Comparison of ENCODE assay signal across 10 cellular contexts in genomic region chr18:80253871-80254492, GRCh38. TPM values are rescaled to one million over a fixed set of nuclear protein-coding genes. Genes with fewer than 3 reads are reported as not detected.
DNase-seq lines count a peak whose midpoint lies in the region; ATAC-seq and TF ChIP-seq lines count a peak whose summit lies in the region.
"Had no signal": no experiment of that assay in that cellular context is flagged by ENCODE, and none has a peak within 500 bp of the region (broad histone marks: within the 10 kb centered on the region; RNA-seq: fewer than 3 reads in every experiment).

No MANE protein-coding gene starts in this region.

- ATAC-seq in activated T-cell treated with anti-CD3 and anti-CD28 coated beads, Interleukin-2, amount 50 U/mL, for 4 hours = peak; percentile 71 to 79
- ATAC-seq in lung (ENCODE audit: insufficient read depth, low FRiP score) (no peak), HG03025 (IDR thresholded peaks at IDR 0.05; ENCODE audit: low FRiP score, unreplicated experiment) (no peak), GM18511 (IDR thresholded peaks at IDR 0.05; ENCODE audit: unreplicated experiment) (no peak)

- H3K4me3 Mint-ChIP-seq in activated T-cell treated with anti-CD3 and anti-CD28 coated beads, Interleukin-2, amount 50 U/mL, for 4 hours = no peak overlapping the region

- no peaks in the 10 kb centered on the region for H3K9me3 ChIP-seq in BE2C
- no peaks in the 10 kb centered on the region for H3K9me3 ChIP-seq in lung (ENCODE audit: control insufficient read depth in 2 of 2, insufficient read depth in 1 of 2, low read length in 1 of 2)
- H3K9me3 ChIP-seq: tibial artery had no signal

- no peak overlapping the region for H3K4me3 ChIP-seq in BE2C (ENCODE audit: low read depth, low read length)
- H3K4me3 ChIP-seq in lung = no peak overlapping the region
- H3K4me3 ChIP-seq: tibial artery had no signal

- H3K9me3 Mint-ChIP-seq in activated T-cell treated with anti-CD3 and anti-CD28 coated beads, Interleukin-2, amount 50 U/mL, for 4 hours = no peaks in the 10 kb centered on the region

- H3K36me3 ChIP-seq in BE2C (no peaks in the 10 kb centered on the region), lung (ENCODE audit: control insufficient read depth in 2 of 2, insufficient read depth in 2 of 2, low read length in 2 of 2) (no peaks in the 10 kb centered on the region)
- H3K36me3 ChIP-seq: tibial artery had no signal

- H3K27ac ChIP-seq in lung (ENCODE audit: low read depth in 1 of 2, low read length in 1 of 2) = no peak overlapping the region
- H3K27ac ChIP-seq: tibial artery had no signal

- WGBS in lung, 2 donors = 72 to 76% methylated on average over 8 of the region's 8 CpGs

- peak; percentile 25 for DNase-seq in BE2C
- DNase-seq in HEK293T (ENCODE audit: extremely low spot score) = peak; percentile 23
- no peak for DNase-seq in activated T-cell treated with anti-CD3 and anti-CD28 coated beads, Interleukin-2, amount 50 U/mL, for 4 hours
- DNase-seq in lung (ENCODE audit: low spot score) = peak; percentile 27
- no peak for DNase-seq in Ammon's horn (ENCODE audit: low spot score)
- no peak for DNase-seq in mesenteric fat pad (ENCODE audit: low spot score)
- DNase-seq: NCI-H524, tibial artery had no signal

- H3K27me3 Mint-ChIP-seq in activated T-cell treated with anti-CD3 and anti-CD28 coated beads, Interleukin-2, amount 50 U/mL, for 4 hours (ENCODE audit: low read depth) = peaks cover 8% of the 10 kb centered on the region

- POLR2A ChIA-PET in HEK293T (lab: Yijun Ruan, JAX) = no interaction called here

- CTCF ChIA-PET in HEK293T (lab: Yijun Ruan, JAX) = no interaction called here

- H3K27me3 ChIP-seq in BE2C (no peaks in the 10 kb centered on the region), lung (ENCODE audit: control insufficient read depth, insufficient read depth) (no peaks in the 10 kb centered on the region)
- H3K27me3 ChIP-seq: tibial artery had no signal

- H3K36me3 Mint-ChIP-seq in activated T-cell treated with anti-CD3 and anti-CD28 coated beads, Interleukin-2, amount 50 U/mL, for 4 hours (ENCODE audit: insufficient read depth) = no peaks in the 10 kb centered on the region

- H3K4me1 ChIP-seq in BE2C = no peaks in the 10 kb centered on the region
- no peaks in the 10 kb centered on the region for H3K4me1 ChIP-seq in lung (ENCODE audit: control insufficient read depth in 2 of 2, insufficient read depth in 2 of 2, low read length in 2 of 2)
- H3K4me1 ChIP-seq: tibial artery had no signal

- TF ChIP-seq CTCF in BE2C (IDR thresholded peaks at IDR 0.05; ENCODE audit: low read depth, low read length) (no peak), lung (IDR thresholded peaks at IDR 0.05; ENCODE audit: control extremely low read depth, extremely low read depth) (no peak)

- no peaks in the 10 kb centered on the region for H3K4me1 Mint-ChIP-seq in activated T-cell treated with anti-CD3 and anti-CD28 coated beads, Interleukin-2, amount 50 U/mL, for 4 hours (ENCODE audit: low read depth)

TF ChIP-seq in HEK293T, 16 proteins besides CTCF, POLR2A, EP300 and RAD21:
- TF ChIP-seq ELF4 (IDR thresholded peaks at IDR 0.05) (no peak), LEF1 (IDR thresholded peaks at IDR 0.05; ENCODE audit: borderline replicate concordance) (no peak), CTBP1 (IDR thresholded peaks at IDR 0.05; ENCODE audit: borderline replicate concordance) (no peak), L3MBTL2 (conservative IDR thresholded peaks at IDR 0.05) (no peak), SP1 (IDR thresholded peaks at IDR 0.05) (no peak), HDGF (IDR thresholded peaks at IDR 0.05; ENCODE audit: borderline replicate concordance) (no peak), NFRKB (IDR thresholded peaks at IDR 0.05) (no peak), TARDBP (IDR thresholded peaks at IDR 0.05) (no peak), ARNT (IDR thresholded peaks at IDR 0.05) (no peak), FOXK2 (IDR thresholded peaks at IDR 0.05) (no peak)

RNA-seq across cellular contexts. Expression of gene PARD6G, which starts 6.7 kb away (rescaled TPM):
- polyA plus RNA-seq in BE2C (2012; ENCODE audit: insufficient read depth, insufficient read length, low read depth) = 2.8 TPM
- total RNA-seq in activated T-cell treated with anti-CD3 and anti-CD28 coated beads, Interleukin-2, amount 50 U/mL, for 4 hours = under 1 TPM in 2 of 3 donors, not detected in 1; 0.37 to 0.61 TPM
- total RNA-seq in lung (1 to 10 TPM; 4.4 to 9.8 TPM), mesenteric fat pad (3.6 TPM)
- 1 to 10 TPM; 1.8 to 1.9 TPM for polyA plus RNA-seq in lung

Comparison
In these comparisons a context has a peak if more than half of its experiments do, and no peak if none do; other contexts are left out.
1. DNase-seq: peak in BE2C (single experiment), HEK293T (single experiment) and lung (single experiment); none in activated T-cell treated with anti-CD3 and anti-CD28 coated beads, Interleukin-2, amount 50 U/mL, for 4 hours (single experiment), Ammon's horn (single experiment) and mesenteric fat pad (single experiment).
2. ATAC-seq: peak in activated T-cell treated with anti-CD3 and anti-CD28 coated beads, Interleukin-2, amount 50 U/mL, for 4 hours (2 of 2); none in lung (single experiment), HG03025 (single experiment) and GM18511 (single experiment).